In genomic region chr13:20828540-20829364, GRCh38 we compare ENCODE assay signal across 8 cellular contexts. TPM values are rescaled to one million over a fixed set of nuclear protein-coding genes. Genes with fewer than 3 reads are reported as not detected.
A peak's percentile ranks its signal among the peaks of the same experiment; 100 is the strongest.
DNase-seq lines count a peak whose midpoint lies in the region; ATAC-seq, FAIRE-seq and TF ChIP-seq lines count a peak whose summit lies in the region.

No MANE protein-coding gene starts in this region.

- H3K4me1 Mint-ChIP-seq in T-helper 2 cell treated with Interferon-gamma antibody and Interleukin-4, amounts not matched to agents 5 μg/mL and 100 μg/mL, for 36 hours (ENCODE audit: low read depth): peaks cover 11% of the 10 kb centered on the region
- peaks cover 6% of the 10 kb centered on the region for H3K4me1 Mint-ChIP-seq in dendritic cell treated with granulocyte-macrophage colony-stimulating factor and Interleukin-4, amounts not matched to agents 40 ng/mL and 50 ng/mL, for 4 days (ENCODE audit: low read depth)

- no peak overlapping the region for H3K9ac ChIP-seq in BLaER1 treated with 17β-estradiol and CSF1 and Interleukin-3, amounts not matched to agents 10 nM and 100 nM

- intact Hi-C loops in dendritic cell treated with granulocyte-macrophage colony-stimulating factor and Interleukin-4, amounts not matched to agents 40 ng/mL and 50 ng/mL, for 4 days (cut with micrococcal nuclease): loop anchor here (1.0 to 5.0 kb wide), 2 partner anchors 116 to 333 kb away; no protein-coding TSS in a partner anchor
- intact Hi-C loops in upper lobe of right lung (cut with DNase I): no loop called here

- H3K4me3 Mint-ChIP-seq in T-helper 2 cell treated with Interferon-gamma antibody and Interleukin-4, amounts not matched to agents 5 μg/mL and 100 μg/mL, for 36 hours: peak overlapping the region; percentile 46
- peak overlapping the region; percentile 34 for H3K4me3 Mint-ChIP-seq in dendritic cell treated with granulocyte-macrophage colony-stimulating factor and Interleukin-4, amounts not matched to agents 40 ng/mL and 50 ng/mL, for 4 days

- no peaks in the 10 kb centered on the region for H3K27me3 Mint-ChIP-seq in T-helper 2 cell treated with Interferon-gamma antibody and Interleukin-4, amounts not matched to agents 5 μg/mL and 100 μg/mL, for 36 hours (ENCODE audit: low read depth)
- no peaks in the 10 kb centered on the region for H3K27me3 Mint-ChIP-seq in dendritic cell treated with granulocyte-macrophage colony-stimulating factor and Interleukin-4, amounts not matched to agents 40 ng/mL and 50 ng/mL, for 4 days

- H3K27ac Mint-ChIP-seq in T-helper 2 cell treated with Interferon-gamma antibody and Interleukin-4, amounts not matched to agents 5 μg/mL and 100 μg/mL, for 36 hours: peak overlapping the region; percentile 31
- H3K27ac Mint-ChIP-seq in dendritic cell treated with granulocyte-macrophage colony-stimulating factor and Interleukin-4, amounts not matched to agents 40 ng/mL and 50 ng/mL, for 4 days: no peak overlapping the region

- peak; percentile 86 for ATAC-seq in upper lobe of right lung
- no peak for ATAC-seq in HG03442 (IDR thresholded peaks at IDR 0.05; ENCODE audit: unreplicated experiment)

- FAIRE-seq in GM12891 (lab: Jason Lieb, UNC): peak; percentile 35

- no peaks in the 10 kb centered on the region for H3K27me3 ChIP-seq in BLaER1 treated with 17β-estradiol and CSF1 and Interleukin-3, amounts not matched to agents 10 nM and 100 nM
- H3K27me3 ChIP-seq in upper lobe of right lung: no peaks in the 10 kb centered on the region

- peaks cover 0 to 53% (median 5%) of the 10 kb centered on the region in 11 experiments; a peak in 7 of 22 replicates for H4K20me1 ChIP-seq in BLaER1 treated with 17β-estradiol and CSF1 and Interleukin-3, amounts not matched to agents 10 nM and 100 nM

- no peak for TF ChIP-seq POLR2A in GM12891 (IDR thresholded peaks at IDR 0.05; ENCODE audit: low read depth, low read length)

- DNase-seq in GM12891 (ENCODE audit: insufficient read length, low spot score) (no peak), LNCaP clone FGC (ENCODE audit: low read depth) (no peak), medulla oblongata (ENCODE audit: extremely low spot score) (peak; percentile 86), upper lobe of right lung (no peak)
- DNase-seq in T-helper 2 cell treated with Interferon-gamma antibody and Interleukin-4, amounts not matched to agents 5 μg/mL and 100 μg/mL, for 36 hours (ENCODE audit: low spot score): peak; percentile 12

- no peak overlapping the region for H3K27ac ChIP-seq in BLaER1 treated with 17β-estradiol and CSF1 and Interleukin-3, amounts not matched to agents 10 nM and 100 nM
- H3K27ac ChIP-seq in upper lobe of right lung: no peak overlapping the region

- H3K9me3 Mint-ChIP-seq in T-helper 2 cell treated with Interferon-gamma antibody and Interleukin-4, amounts not matched to agents 5 μg/mL and 100 μg/mL, for 36 hours: no peaks in the 10 kb centered on the region
- H3K9me3 Mint-ChIP-seq in dendritic cell treated with granulocyte-macrophage colony-stimulating factor and Interleukin-4, amounts not matched to agents 40 ng/mL and 50 ng/mL, for 4 days: no peaks in the 10 kb centered on the region

- peak; percentile 58 for TF ChIP-seq CTCF in LNCaP clone FGC (IDR thresholded peaks at IDR 0.05; ENCODE audit: control insufficient read depth, extremely low read depth, insufficient read depth)
- peak; percentile 82 for TF ChIP-seq CTCF in upper lobe of right lung (IDR thresholded peaks at IDR 0.05)

- no peak overlapping the region; a peak in 1 of 20 replicates for H3K4me3 ChIP-seq in BLaER1 treated with 17β-estradiol and CSF1 and Interleukin-3, amounts not matched to agents 10 nM and 100 nM
- H3K4me3 ChIP-seq in LNCaP clone FGC (ENCODE audit: low read depth, low read length): no peak overlapping the region
- peak overlapping the region; percentile 15 for H3K4me3 ChIP-seq in upper lobe of right lung

- peaks cover 8% of the 10 kb centered on the region for H3K36me3 Mint-ChIP-seq in T-helper 2 cell treated with Interferon-gamma antibody and Interleukin-4, amounts not matched to agents 5 μg/mL and 100 μg/mL, for 36 hours (ENCODE audit: low read depth)
- H3K36me3 Mint-ChIP-seq in dendritic cell treated with granulocyte-macrophage colony-stimulating factor and Interleukin-4, amounts not matched to agents 40 ng/mL and 50 ng/mL, for 4 days (ENCODE audit: low read depth): peaks cover 17% of the 10 kb centered on the region

- peaks cover 4 to 46% (median 24%) of the 10 kb centered on the region in 11 experiments for H3K36me3 ChIP-seq in BLaER1 treated with 17β-estradiol and CSF1 and Interleukin-3, amounts not matched to agents 10 nM and 100 nM
- peaks cover 6% of the 10 kb centered on the region for H3K36me3 ChIP-seq in upper lobe of right lung

- no peaks in the 10 kb centered on the region for H3K9me3 ChIP-seq in BLaER1 treated with 17β-estradiol and CSF1 and Interleukin-3, amounts not matched to agents 10 nM and 100 nM (replicated peaks in 1 of 11)
- H3K9me3 ChIP-seq in upper lobe of right lung: no peaks in the 10 kb centered on the region

- H3K4me2 ChIP-seq in BLaER1 treated with 17β-estradiol and CSF1 and Interleukin-3, amounts not matched to agents 10 nM and 100 nM: peak overlapping the region in 9 of 11 experiments; percentile 10 to 62 (median 27); a peak in 14 of 22 replicates

- peaks cover 0 to 18% (median 10%) of the 10 kb centered on the region in 10 experiments; a peak in 14 of 20 replicates for H3K4me1 ChIP-seq in BLaER1 treated with 17β-estradiol and CSF1 and Interleukin-3, amounts not matched to agents 10 nM and 100 nM
- H3K4me1 ChIP-seq in upper lobe of right lung: no peaks in the 10 kb centered on the region

TF ChIP-seq in GM12891, 5 proteins besides CTCF, POLR2A, EP300 and RAD21:
- TF ChIP-seq SPI1 (IDR thresholded peaks at IDR 0.05; ENCODE audit: low read depth, low read length) (0 out of 2 replicates have a peak, but pooled peaks have one; percentile 26), POLR2AphosphoS5 (IDR thresholded peaks at IDR 0.05; ENCODE audit: low read depth, low read length) (no peak)
TF ChIP-seq in GM12891: peak in this region for 1.

RNA-seq across cellular contexts. Expression of gene EEF1AKMT1, which starts 55.0 kb away (rescaled TPM):
- 11.8 TPM for polyA plus RNA-seq in GM12891 (2012; ENCODE audit: low read depth, missing spikeins)
- total RNA-seq in upper lobe of right lung: 8.9 TPM

Comparison
In these comparisons a context has a peak if more than half of its experiments do, and no peak if none do; other contexts are left out.
1. DNase-seq: peak in T-helper 2 cell treated with Interferon-gamma antibody and Interleukin-4, amounts not matched to agents 5 μg/mL and 100 μg/mL, for 36 hours (single experiment) and medulla oblongata (single experiment); none in GM12891 (single experiment), LNCaP clone FGC (single experiment) and upper lobe of right lung (single experiment).